15 cellular contexts compared by ENCODE assay signal in the genomic region with DNA sequence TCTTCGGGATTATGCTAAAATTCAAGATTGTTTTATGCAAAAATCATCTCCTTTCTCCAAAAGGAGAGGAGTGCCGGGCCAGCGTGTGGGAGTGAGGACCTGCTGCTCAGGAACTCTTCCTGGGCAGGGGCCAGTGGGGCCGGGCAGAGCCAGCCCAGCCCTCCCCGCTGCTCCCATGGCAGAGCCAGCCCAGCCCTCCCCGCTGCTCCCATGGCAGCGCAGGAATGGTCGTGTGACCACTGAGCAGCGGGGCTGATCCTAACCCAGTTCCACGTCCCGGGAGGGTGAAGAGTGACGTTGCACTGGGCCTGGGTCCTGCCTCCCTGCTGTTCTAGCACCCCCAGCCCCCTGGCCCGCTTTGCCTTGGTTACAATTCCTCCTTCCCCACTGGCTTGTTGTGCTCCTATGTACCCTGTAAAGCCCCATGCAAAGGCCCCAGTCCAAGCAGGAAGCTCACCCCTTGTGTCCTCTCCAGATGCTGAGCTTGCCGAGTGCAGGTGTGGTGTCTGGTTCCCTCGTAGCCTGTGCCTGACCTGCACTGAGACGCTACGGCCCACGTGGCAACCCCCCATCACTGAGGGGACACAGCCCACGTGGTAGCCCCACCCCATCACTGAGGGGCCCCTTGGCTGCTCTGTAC. TPM values are rescaled to one million over a fixed set of nuclear protein-coding genes. Genes with fewer than 3 reads are reported as not detected.
DNase-seq lines count a peak whose midpoint lies in the region; TF ChIP-seq lines count a peak whose summit lies in the region.
"Had no signal": no experiment of that assay in that cellular context is flagged by ENCODE, and none has a peak within 500 bp of the region (broad histone marks: within the 10 kb centered on the region; RNA-seq: fewer than 3 reads in every experiment).

No MANE protein-coding gene starts in this region.

- no peak overlapping the region for H2AFZ ChIP-seq in osteoblast (ENCODE audit: low read length)
- H2AFZ ChIP-seq: parathyroid adenoma had no signal

- peak overlapping the region; percentile 38 for H3K27ac Mint-ChIP-seq in endothelial cell (ENCODE audit: unreplicated experiment)

- H3K27me3 ChIP-seq in H7 (ENCODE audit: control insufficient read depth, insufficient read depth, low read length) (no peaks in the 10 kb centered on the region), osteoblast (ENCODE audit: insufficient read depth, low read length) (peaks cover 16% of the 10 kb centered on the region)
- H3K27me3 ChIP-seq: adrenal gland had no signal

- no peaks in the 10 kb centered on the region for H3K4me1 ChIP-seq in osteoblast (ENCODE audit: insufficient read depth, low read length)
- H3K4me1 ChIP-seq: adrenal gland, parathyroid adenoma had no signal

- DNase-seq in GM03348 (ENCODE audit: low spot score) (peak; percentile 7), H7 (peak; percentile 60), endothelial cell (ENCODE audit: low spot score) (peak; percentile 2), osteoblast (ENCODE audit: insufficient read length, low spot score, missing footprints) (peak; percentile 78), NK-92 (lab: John Stamatoyannopoulos, UW; ENCODE audit: unreplicated experiment) (no peak), AG20443 (ENCODE audit: low spot score) (no peak)
- DNase-seq in NK-92 treated with Interleukin-12 subunit alpha and Interleukin-12 subunit beta, amount 100 ng/mL, for 24 hours (lab: John Stamatoyannopoulos, UW), result no peak
- DNase-seq: CD4-positive, CD25-positive, alpha-beta regulatory T cell; IMR-90; NCI-H1048; NCI-H345 had no signal

- H3K4me3 ChIP-seq in H7 (ENCODE audit: insufficient read depth, low read depth, low read length) (no peak overlapping the region), osteoblast (ENCODE audit: insufficient read depth, low read length) (no peak overlapping the region)
- H3K4me3 ChIP-seq: adrenal gland, thoracic aorta had no signal

- no peaks in the 10 kb centered on the region for H3K36me3 ChIP-seq in H7 (replicated peaks; ENCODE audit: control insufficient read depth, insufficient read depth, low read length)
- H3K36me3 ChIP-seq in osteoblast (ENCODE audit: insufficient read depth, low read length), result no peaks in the 10 kb centered on the region
- H3K36me3 ChIP-seq: adrenal gland, thoracic aorta had no signal

- no peak overlapping the region for H3K4me3 Mint-ChIP-seq in endothelial cell (ENCODE audit: unreplicated experiment)
- H3K4me3 Mint-ChIP-seq: CD4-positive, CD25-positive, alpha-beta regulatory T cell had no signal

- no peaks in the 10 kb centered on the region for H3K79me2 ChIP-seq in osteoblast (ENCODE audit: insufficient read depth, low read length)
- H3K79me2 ChIP-seq: parathyroid adenoma had no signal

- H3K4me2 ChIP-seq in osteoblast (ENCODE audit: insufficient read depth, low read length), result no peak overlapping the region

- H3K9me3 Mint-ChIP-seq in endothelial cell (ENCODE audit: unreplicated experiment), result no peaks in the 10 kb centered on the region
- H3K9me3 Mint-ChIP-seq: CD4-positive, CD25-positive, alpha-beta regulatory T cell had no signal

- no peaks in the 10 kb centered on the region for H3K9me3 ChIP-seq in osteoblast (ENCODE audit: low read depth, low read length)
- H3K9me3 ChIP-seq: adrenal gland, thoracic aorta had no signal

- H3K27me3 Mint-ChIP-seq in endothelial cell (ENCODE audit: unreplicated experiment), result peaks cover 10% of the 10 kb centered on the region

- H3K4me1 Mint-ChIP-seq in endothelial cell (ENCODE audit: unreplicated experiment), result no peaks in the 10 kb centered on the region
- H3K4me1 Mint-ChIP-seq: CD4-positive, CD25-positive, alpha-beta regulatory T cell had no signal

- no peak for TF ChIP-seq CTCF in endothelial cell (IDR thresholded peaks at IDR 0.05; ENCODE audit: unreplicated experiment)
- no peak for TF ChIP-seq CTCF in osteoblast (IDR thresholded peaks at IDR 0.05; ENCODE audit: extremely low read depth, low read depth, low read length)

- H3K36me3 Mint-ChIP-seq in endothelial cell (ENCODE audit: low read depth, unreplicated experiment), result peaks cover 4% of the 10 kb centered on the region
- H3K36me3 Mint-ChIP-seq: CD4-positive, CD25-positive, alpha-beta regulatory T cell had no signal

- H4K20me1 ChIP-seq in osteoblast (ENCODE audit: insufficient read depth, low read length), result no peaks in the 10 kb centered on the region

- H3K27ac ChIP-seq in osteoblast (ENCODE audit: low read depth, low read length), result no peak overlapping the region
- H3K27ac ChIP-seq: adrenal gland, parathyroid adenoma, thoracic aorta had no signal

RNA-seq across cellular contexts. Expression of a gene that starts 11.4 kb away (rescaled TPM):
- 0.41 TPM in 1 of 2 replicates, not detected in the other for total RNA-seq in H7 (2014; rRNA removed; shearing (Covaris generic))
- total RNA-seq in endothelial cell (ENCODE audit: unreplicated experiment) (0.33 TPM), osteoblast (not detected in 2 replicates)
- total RNA-seq: H4, IMR-90 had no signal

RNA-seq across cellular contexts. Expression of a gene that starts 20.9 kb away (rescaled TPM):
- 0.14 TPM in 1 of 2 replicates, not detected in the other for total RNA-seq in H7 (2014; rRNA removed; shearing (Covaris generic))
- total RNA-seq in endothelial cell (ENCODE audit: unreplicated experiment) (not detected), osteoblast (0.29 and 0.36 TPM in 2 replicates)
- total RNA-seq: H4, IMR-90 had no signal

Comparison
In these comparisons a context has a peak if more than half of its experiments do, and no peak if none do; other contexts are left out.
1. DNase-seq: peak in GM03348 (single experiment), H7 (single experiment), endothelial cell (single experiment) and osteoblast (single experiment); none in NK-92 treated with Interleukin-12 subunit alpha and Interleukin-12 subunit beta, amount 100 ng/mL, for 24 hours (single experiment), NK-92 (single experiment) and AG20443 (single experiment).